In the genomic region with DNA sequence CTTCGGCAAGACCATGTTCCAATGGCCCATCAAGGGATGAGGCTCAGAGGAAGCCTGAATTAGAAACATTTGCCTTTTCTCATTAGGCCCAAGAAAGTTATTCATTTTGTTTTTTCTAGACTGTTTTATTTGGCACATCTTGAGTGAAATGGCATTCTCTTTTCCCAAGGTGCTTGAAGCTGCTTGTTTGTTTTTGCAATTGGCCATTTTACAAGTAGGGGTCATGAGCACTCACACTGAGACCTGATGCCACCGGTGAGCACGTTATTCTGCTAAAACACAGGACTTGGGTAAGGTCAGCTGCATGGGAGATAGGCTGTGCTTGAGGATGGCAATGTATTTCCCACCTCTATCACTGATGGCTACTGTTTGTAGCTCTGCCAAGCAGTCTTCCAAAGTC, we compare ENCODE assay signal across 26 cellular contexts.
"Had no signal": no experiment of that assay in that cellular context is flagged by ENCODE, and none has a peak within 500 bp of the region (broad histone marks: within the 10 kb centered on the region; RNA-seq: fewer than 3 reads in every experiment).

No MANE protein-coding gene starts in this region.

- ATAC-seq: activated CD4-positive, alpha-beta T cell treated with anti-CD3 and anti-CD28 coated beads for 36 hours; activated CD8-positive, alpha-beta memory T cell treated with anti-CD3 and anti-CD28 coated beads, Interleukin-2, amount 10 ng/mL, durations not matched to agents 7 days and 5 days; activated CD8-positive, alpha-beta T cell treated with anti-CD3 and anti-CD28 coated beads, Interleukin-2, amount 10 ng/mL, durations not matched to agents 7 days and 5 days; activated naive CD4-positive, alpha-beta T cell treated with anti-CD3 and anti-CD28 coated beads, Interleukin-2, amount 50 U/mL, for 72 hours; esophagus mucosa; gastrocnemius medialis; heart left ventricle had no signal

- H3K27ac ChIP-seq: ascending aorta, breast epithelium, coronary artery, dorsolateral prefrontal cortex, gastrocnemius medialis, heart left ventricle had no signal

- H3K9me3 ChIP-seq: ascending aorta, breast epithelium, gastrocnemius medialis, heart left ventricle had no signal

- H3K27me3 ChIP-seq: ascending aorta, breast epithelium, dorsolateral prefrontal cortex, gastrocnemius medialis, heart left ventricle had no signal

- H3K4me3 ChIP-seq: ascending aorta, breast epithelium, coronary artery, dorsolateral prefrontal cortex, gastrocnemius medialis, heart left ventricle had no signal

- DNase-seq: activated CD4-positive, alpha-beta memory T cell treated with anti-CD3 and anti-CD28 coated beads for 36 hours; activated CD4-positive, alpha-beta T cell treated with anti-CD3 and anti-CD28 coated beads for 36 hours; activated CD4-positive, alpha-beta T cell treated with anti-CD3 and anti-CD28 coated beads, Interleukin-2, amount 10 ng/mL, durations not matched to agents 24 days and 14 days; activated CD4-positive, CD25-positive, alpha-beta regulatory T cell; activated CD4-positive, CD25-positive, alpha-beta regulatory T cell treated with anti-CD3 and anti-CD28 coated beads, Interleukin-2, amount 50 U/mL, for 72 hours; activated CD8-positive, alpha-beta memory T cell treated with anti-CD3 and anti-CD28 coated beads, Interleukin-2, amount 10 ng/mL, durations not matched to agents 7 days and 5 days; activated CD8-positive, alpha-beta memory T cell treated with anti-CD3 and anti-CD28 coated beads, Interleukin-2, amount 50 U/mL, for 4 hours; activated CD8-positive, alpha-beta T cell treated with anti-CD3 and anti-CD28 coated beads, Interleukin-2, amount 10 ng/mL, durations not matched to agents 7 days and 5 days; activated effector memory CD4-positive, alpha-beta T cell treated with anti-CD3 and anti-CD28 coated beads, Interleukin-2, amount 50 U/mL, for 16 hours; activated naive CD4-positive, alpha-beta T cell treated with anti-CD3 and anti-CD28 coated beads, Interleukin-2, amount 10 ng/mL, durations not matched to agents 7 days and 5 days; activated naive CD8-positive, alpha-beta T cell treated with anti-CD3 and anti-CD28 coated beads, Interleukin-2, amount 10 ng/mL, durations not matched to agents 7 days and 5 days; activated T-cell treated with anti-CD3 and anti-CD28 coated beads, Interleukin-2, amount 50 U/mL, for 1 hour; activated T-cell treated with anti-CD3 and anti-CD28 coated beads, Interleukin-2, amount 50 U/mL, for 48 hours; dorsolateral prefrontal cortex; effector memory CD4-positive, alpha-beta T cell; endodermal cell; foreskin fibroblast; gastrocnemius medialis; glutamatergic neuron; heart left ventricle; T-helper 2 cell had no signal

- H3K4me1 ChIP-seq: ascending aorta, breast epithelium, gastrocnemius medialis, heart left ventricle had no signal

- H3K36me3 ChIP-seq: ascending aorta, breast epithelium, gastrocnemius medialis, heart left ventricle had no signal
